Comparison of ENCODE assay signal across 7 cellular contexts in genomic region chr1:10953505-10954193, GRCh38.
"Had no signal": no experiment of that assay in that cellular context is flagged by ENCODE, and none has a peak within 500 bp of the region (broad histone marks: within the 10 kb centered on the region; RNA-seq: fewer than 3 reads in every experiment).

No MANE protein-coding gene starts in this region.

- H3K9ac ChIP-seq: GM23248 had no signal

- H3K4me3 ChIP-seq: GM23248 had no signal

- H3K27ac ChIP-seq: GM23248 had no signal

- H2AFZ ChIP-seq: GM23248 had no signal

- DNase-seq: GM23248, GOT3, H9, HCEC 1CT, KG1 had no signal

- FAIRE-seq: H54, HTR-8/SVneo had no signal
